8 cellular contexts compared by ENCODE assay signal in the genomic region with DNA sequence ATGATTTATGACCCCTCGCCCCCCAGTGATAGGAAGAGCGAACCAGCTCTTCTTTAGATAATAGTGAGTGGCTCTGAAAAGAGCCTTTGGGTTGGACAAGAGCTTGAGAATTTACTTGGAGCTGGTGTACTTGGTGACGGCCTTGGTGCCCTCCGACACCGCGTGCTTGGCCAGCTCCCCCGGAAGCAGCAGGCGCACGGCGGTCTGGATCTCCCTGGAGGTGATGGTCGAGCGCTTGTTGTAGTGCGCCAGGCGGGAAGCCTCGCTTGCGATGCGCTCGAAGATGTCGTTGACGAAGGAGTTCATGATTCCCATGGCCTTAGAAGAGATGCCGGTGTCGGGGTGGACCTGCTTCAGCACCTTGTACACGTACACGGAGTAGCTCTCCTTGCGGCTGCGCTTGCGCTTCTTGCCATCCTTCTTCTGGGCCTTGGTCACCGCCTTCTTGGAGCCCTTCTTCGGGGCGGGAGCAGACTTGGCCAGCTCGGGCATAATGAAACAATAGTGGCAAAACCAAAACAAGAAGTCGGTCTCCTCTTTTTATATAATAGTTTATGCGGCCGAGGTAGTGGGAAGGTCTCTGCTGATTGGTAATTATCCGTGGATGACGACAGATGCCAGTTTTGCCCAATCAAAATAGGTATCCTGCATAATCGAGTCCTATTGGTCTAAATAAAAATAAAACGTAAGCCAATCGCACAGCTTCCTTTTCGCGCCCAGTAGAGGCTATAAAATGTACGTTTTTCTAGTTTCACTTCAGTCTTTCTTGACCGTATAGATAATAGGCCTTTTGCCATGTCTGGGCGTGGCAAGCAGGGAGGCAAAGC.
DNase-seq lines count a peak whose midpoint lies in the region; ATAC-seq and TF ChIP-seq lines count a peak whose summit lies in the region.
"Not testable (repeated sequence)": the region's sequence is repeated elsewhere in the genome, so short reads cannot be mapped to it uniquely, and the experiment has no call there.

No MANE protein-coding gene starts in this region.

- H3K27me3 ChIP-seq in gastroesophageal sphincter, result peaks cover 30% of the 10 kb centered on the region
- H3K27me3 ChIP-seq in neuron (ENCODE audit: insufficient read depth, low read length), result not testable (repeated sequence)

- H3K27me3 Mint-ChIP-seq in type B pancreatic cell, result not testable (repeated sequence)

- H3K9me3 Mint-ChIP-seq in activated naive CD4-positive, alpha-beta T cell treated with anti-CD3 and anti-CD28 coated beads, Interleukin-2, amount 50 U/mL, for 72 hours; type B pancreatic cell: not testable (repeated sequence)

- H3K4me1 ChIP-seq in gastroesophageal sphincter, result peaks cover 0 to 33% (median 5%) of the 10 kb centered on the region in 3 donors
- H3K4me1 ChIP-seq in neuron (ENCODE audit: insufficient read depth, low read length), result peaks cover 32% of the 10 kb centered on the region

- H2AFZ ChIP-seq in neuron (ENCODE audit: low read depth, low read length), result peak overlapping the region; percentile 80

- H3K4me3 ChIP-seq in GM12865 (ENCODE audit: low read depth, low read length) (peak overlapping the region; percentile 75), SK-N-MC (peak overlapping the region; percentile 99), gastroesophageal sphincter (peak overlapping the region; percentile 31 to 63), neuron (ENCODE audit: low read length) (peak overlapping the region; percentile 61)

- peak overlapping the region; percentile 98 to 99 for H3K27ac Mint-ChIP-seq in activated naive CD4-positive, alpha-beta T cell treated with anti-CD3 and anti-CD28 coated beads, Interleukin-2, amount 50 U/mL, for 72 hours
- peak overlapping the region; percentile 98 for H3K27ac Mint-ChIP-seq in type B pancreatic cell

- not testable (repeated sequence) for TF ChIP-seq EP300 in gastroesophageal sphincter (IDR thresholded peaks at IDR 0.05)

- H3K4me3 Mint-ChIP-seq in type B pancreatic cell, result peak overlapping the region; percentile 97

- WGBS in gastroesophageal sphincter (ENCODE audit: low coverage in 1 of 2), 2 donors, result 0 to 3% methylated on average over 14 to 18 of the region's 44 CpGs

- H3K4me1 Mint-ChIP-seq in type B pancreatic cell (ENCODE audit: unreplicated experiment), result peaks cover 24% of the 10 kb centered on the region

- not testable (repeated sequence) for H3K9me3 ChIP-seq in SK-N-MC (ENCODE audit: low read depth, low read length); gastroesophageal sphincter; neuron (ENCODE audit: low read length)

- DNase-seq in GM12865 (ENCODE audit: low read depth) (peak; percentile 96), NCI-H1048 (lab: John Stamatoyannopoulos, UW) (peak; percentile 81), SK-N-MC (ENCODE audit: low read depth, low spot score) (peak; percentile 84), type B pancreatic cell (ENCODE audit: extremely low spot score, unreplicated experiment) (peak; percentile 78)
- DNase-seq in activated naive CD4-positive, alpha-beta T cell treated with anti-CD3 and anti-CD28 coated beads, Interleukin-2, amount 50 U/mL, for 72 hours (ENCODE audit: low spot score in 2 of 2), result peak; percentile 73 to 86

- TF ChIP-seq CTCF in GM12865 (IDR thresholded peaks at IDR 0.05; ENCODE audit: insufficient read depth, low read depth, low read length, missing control alignments); gastroesophageal sphincter (IDR thresholded peaks at IDR 0.05); type B pancreatic cell (conservative IDR thresholded peaks at IDR 0.05): not testable (repeated sequence)

- peaks cover 20 to 23% of the 10 kb centered on the region in 2 donors for H3K36me3 Mint-ChIP-seq in activated naive CD4-positive, alpha-beta T cell treated with anti-CD3 and anti-CD28 coated beads, Interleukin-2, amount 50 U/mL, for 72 hours
- not testable (repeated sequence) for H3K36me3 Mint-ChIP-seq in type B pancreatic cell

- ATAC-seq in HG02642 (IDR thresholded peaks at IDR 0.05; ENCODE audit: poor library complexity, unreplicated experiment) (peak; percentile 73), gastroesophageal sphincter (peak; percentile 90)
- ATAC-seq in activated naive CD4-positive, alpha-beta T cell treated with anti-CD3 and anti-CD28 coated beads, Interleukin-2, amount 50 U/mL, for 72 hours, result peak; percentile 74 to 80

- peak overlapping the region; percentile 74 for H3K9ac ChIP-seq in SK-N-MC (ENCODE audit: insufficient read length)

- H3K36me3 ChIP-seq in SK-N-MC (ENCODE audit: insufficient read depth, low read length); gastroesophageal sphincter; neuron (ENCODE audit: insufficient read depth, low read length): not testable (repeated sequence)

- TF ChIP-seq POLR2A in gastroesophageal sphincter (IDR thresholded peaks at IDR 0.05), result peak; percentile 40 to 48

- H3K27ac ChIP-seq in SK-N-MC (peak overlapping the region; percentile 95), gastroesophageal sphincter (peak overlapping the region; percentile 48 to 89 (median 86))

Comparison
In these comparisons a context has a peak if more than half of its experiments do, and no peak if none do; other contexts are left out.
1. Peak in every context shown above with its lines: DNase-seq, ATAC-seq, H3K4me3 ChIP-seq and H3K27ac ChIP-seq.
2. H3K4me3 ChIP-seq: peak in every context shown above with its lines; median percentile 99 in SK-N-MC; 75 in GM12865; 61 in neuron; 47 in gastroesophageal sphincter.